ENCODE assay signal across 12 cellular contexts in the genomic region with DNA sequence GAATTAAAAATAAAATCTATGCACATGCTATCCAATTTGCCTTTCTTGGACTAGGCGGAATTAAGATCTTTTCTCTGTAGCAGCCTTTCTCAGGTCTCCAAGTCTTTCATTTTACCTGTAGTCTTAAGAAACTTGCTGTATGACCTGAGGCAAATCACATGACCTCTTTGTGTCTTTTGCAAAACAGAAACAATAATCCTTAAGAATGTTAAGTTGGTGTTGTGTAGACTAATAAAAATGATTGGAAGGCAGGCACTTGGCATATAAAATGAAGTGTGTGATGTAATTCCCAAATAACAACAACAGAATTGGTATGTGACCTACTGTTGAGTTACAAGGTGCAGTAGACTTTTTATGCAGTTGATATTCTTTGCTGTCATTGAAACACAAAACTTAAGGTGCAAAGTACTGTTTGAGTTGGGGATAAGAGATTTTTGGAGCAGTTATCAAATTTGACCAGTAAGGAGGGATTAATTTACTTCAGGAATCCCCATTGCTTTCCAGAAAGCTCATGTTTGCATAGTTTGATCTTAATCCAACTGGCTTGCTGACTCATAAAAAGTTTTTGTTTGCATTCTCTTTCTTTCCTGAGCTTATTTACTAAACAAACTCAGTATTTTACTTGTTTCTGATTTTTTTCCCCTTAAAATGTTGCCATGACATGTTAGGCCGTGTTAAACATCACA. TPM values are rescaled to one million over a fixed set of nuclear protein-coding genes. Genes with fewer than 3 reads are reported as not detected.
DNase-seq lines count a peak whose midpoint lies in the region; ATAC-seq and TF ChIP-seq lines count a peak whose summit lies in the region.
"Had no signal": no experiment of that assay in that cellular context is flagged by ENCODE, and none has a peak within 500 bp of the region (broad histone marks: within the 10 kb centered on the region; RNA-seq: fewer than 3 reads in every experiment).

No MANE protein-coding gene starts in this region.

- peak overlapping the region in 1 of 2 donors; percentile 48 for H3K4me3 Mint-ChIP-seq in activated T-cell treated with anti-CD3 and anti-CD28 coated beads, Interleukin-2, amount 50 U/mL, for 72 hours
- H3K4me3 Mint-ChIP-seq: activated naive CD4-positive, alpha-beta T cell treated with anti-CD3 and anti-CD28 coated beads for 36 hours had no signal

- intact Hi-C loops in adrenal gland (cut with DNase I) (no loop called here), transverse colon (cut with DNase I; ENCODE audit: low total_unique reads) (no loop called here)

- H3K36me3 ChIP-seq in adrenal gland (replicated peaks in 1 of 2) (peaks cover 0 to 11% of the 10 kb centered on the region in 2 donors), muscle layer of duodenum (ENCODE audit: control insufficient read depth in 1 of 2, insufficient read depth in 2 of 2, low read length in 2 of 2) (peaks cover 5 to 7% of the 10 kb centered on the region in 2 donors), transverse colon (peaks cover 0 to 13% (median 0%) of the 10 kb centered on the region in 4 donors)

- WGBS in adrenal gland, 4 donors, result 61 to 72% (median 67%) methylated on average over 2 of the region's 2 CpGs
- WGBS in transverse colon (ENCODE audit: low coverage in 1 of 2), 2 donors, result 72 to 86% methylated on average over 2 of the region's 2 CpGs

- H3K27me3 ChIP-seq in adrenal gland (no peaks in the 10 kb centered on the region), muscle layer of duodenum (ENCODE audit: low read depth, low read length) (no peaks in the 10 kb centered on the region), transverse colon (no peaks in the 10 kb centered on the region)
- H3K27me3 ChIP-seq: BLaER1 treated with 17β-estradiol and CSF1 and Interleukin-3, amounts not matched to agents 10 nM and 100 nM had no signal

- no peak overlapping the region for H3K4me3 ChIP-seq in adrenal gland
- H3K4me3 ChIP-seq in muscle layer of duodenum (ENCODE audit: low read depth in 1 of 2, low read length in 2 of 2), result no peak overlapping the region
- H3K4me3 ChIP-seq in transverse colon, result no peak overlapping the region
- H3K4me3 ChIP-seq: BLaER1 treated with 17β-estradiol and CSF1 and Interleukin-3, amounts not matched to agents 10 nM and 100 nM had no signal

- H3K9me3 Mint-ChIP-seq in activated T-cell treated with anti-CD3 and anti-CD28 coated beads, Interleukin-2, amount 50 U/mL, for 72 hours, result no peaks in the 10 kb centered on the region
- H3K9me3 Mint-ChIP-seq: activated naive CD4-positive, alpha-beta T cell treated with anti-CD3 and anti-CD28 coated beads for 36 hours had no signal

- H3K4me1 ChIP-seq in adrenal gland (replicated peaks in 1 of 2) (peaks cover 51 to 73% of the 10 kb centered on the region in 2 donors), muscle layer of duodenum (ENCODE audit: control insufficient read depth in 1 of 2, insufficient read depth in 2 of 2, low read length in 2 of 2) (peaks cover 31 to 51% of the 10 kb centered on the region in 2 donors), transverse colon (peaks cover 41 to 94% (median 54%) of the 10 kb centered on the region in 4 donors)

- ATAC-seq in activated T-cell treated with anti-CD3 and anti-CD28 coated beads, Interleukin-2, amount 50 U/mL, for 72 hours (replicated peaks in 1 of 2), result no peak

- no peak for DNase-seq in activated T-cell treated with anti-CD3 and anti-CD28 coated beads, Interleukin-2, amount 50 U/mL, for 72 hours
- DNase-seq in activated T-cell treated with anti-CD3 and anti-CD28 coated beads, Interleukin-2, amount 50 U/mL, for 1 hour, result no peak
- DNase-seq in adrenal gland (no peak), transverse colon (no peak), HK-2 (ENCODE audit: unreplicated experiment) (no peak)
- no peak for DNase-seq in effector CD4-positive, alpha-beta T cell
- DNase-seq in stimulated activated naive CD4-positive, alpha-beta T cell treated with Interleukin-2 at 50 U/mL for 16 hours (lab: John Stamatoyannopoulos, UW), result no peak
- DNase-seq: activated naive CD4-positive, alpha-beta T cell treated with anti-CD3 and anti-CD28 coated beads for 36 hours; NCI-H226 had no signal

- H3K27ac ChIP-seq in adrenal gland (peak overlapping the region in 3 of 5 donors; percentile 39 to 77 (median 58)), muscle layer of duodenum (ENCODE audit: low read length) (peak overlapping the region; percentile 59), transverse colon (peak overlapping the region; percentile 50 to 76 (median 60))
- H3K27ac ChIP-seq: BLaER1 treated with 17β-estradiol and CSF1 and Interleukin-3, amounts not matched to agents 10 nM and 100 nM; RWPE1 had no signal

- TF ChIP-seq CTCF in adrenal gland (IDR thresholded peaks at IDR 0.05) (no peak), transverse colon (IDR thresholded peaks at IDR 0.05) (no peak)

- H3K27me3 Mint-ChIP-seq in activated T-cell treated with anti-CD3 and anti-CD28 coated beads, Interleukin-2, amount 50 U/mL, for 72 hours (ENCODE audit: low read depth), result no peaks in the 10 kb centered on the region

- H3K9me3 ChIP-seq in adrenal gland (replicated peaks in 1 of 3) (no peaks in the 10 kb centered on the region), muscle layer of duodenum (ENCODE audit: control insufficient read depth in 1 of 2, low read length in 2 of 2) (no peaks in the 10 kb centered on the region), transverse colon (no peaks in the 10 kb centered on the region)

- peaks cover 10 to 24% of the 10 kb centered on the region in 2 donors for H3K36me3 Mint-ChIP-seq in activated T-cell treated with anti-CD3 and anti-CD28 coated beads, Interleukin-2, amount 50 U/mL, for 72 hours (ENCODE audit: insufficient read depth in 2 of 2)

- H3K4me1 Mint-ChIP-seq in activated T-cell treated with anti-CD3 and anti-CD28 coated beads, Interleukin-2, amount 50 U/mL, for 72 hours (ENCODE audit: low read depth), result peaks cover 97% of the 10 kb centered on the region

- TF ChIP-seq EP300 in transverse colon (IDR thresholded peaks at IDR 0.05; ENCODE audit: low read depth), result no peak

- TF ChIP-seq POLR2A in adrenal gland (IDR thresholded peaks at IDR 0.05), result no peak
- TF ChIP-seq POLR2A in transverse colon (IDR thresholded peaks at IDR 0.05), result no peak

- H3K27ac Mint-ChIP-seq in activated T-cell treated with anti-CD3 and anti-CD28 coated beads, Interleukin-2, amount 50 U/mL, for 72 hours, result peak overlapping the region; percentile 44
- H3K27ac Mint-ChIP-seq: activated naive CD4-positive, alpha-beta T cell treated with anti-CD3 and anti-CD28 coated beads for 36 hours had no signal

- in situ Hi-C loops in transverse colon (cut with MboI; ENCODE audit: low pct_ligation_motif_present in 1 of 4, low pct_unique_long_range_greater_than_20kb in 1 of 4, low sequenced_read_pairs in 3 of 4), result no loop called here

RNA-seq across cellular contexts. Expression of gene SUSD6, which starts 51.4 kb away (rescaled TPM):
- total RNA-seq in activated T-cell treated with anti-CD3 and anti-CD28 coated beads, Interleukin-2, amount 50 U/mL, for 72 hours, result 10 to 100 TPM; 60.3 to 73.8 TPM
- 10 to 100 TPM; 33.3 to 75.5 (median 52.0) TPM for total RNA-seq in adrenal gland
- 10 to 100 TPM in 1 of 3 donors, 1 to 10 TPM in 2; 7.8 to 22.8 (median 9.3) TPM for polyA plus RNA-seq in adrenal gland
- 100 to 1,000 TPM in 2 of 4 donors, 10 to 100 TPM in 2; 29.1 to 159 (median 95.0) TPM for total RNA-seq in transverse colon
